11 cellular contexts compared by ENCODE assay signal in genomic region chr2:111139637-111140317, GRCh38. TPM values are rescaled to one million over a fixed set of nuclear protein-coding genes. Genes with fewer than 3 reads are reported as not detected.
DNase-seq lines count a peak whose midpoint lies in the region; ATAC-seq lines count a peak whose summit lies in the region.
"Had no signal": no experiment of that assay in that cellular context is flagged by ENCODE, and none has a peak within 500 bp of the region (broad histone marks: within the 10 kb centered on the region; RNA-seq: fewer than 3 reads in every experiment).

No MANE protein-coding gene starts in this region.

- DNase-seq in left ventricle myocardium superior (no peak), cardiac septum (ENCODE audit: low spot score) (no peak), RPMI7951 (ENCODE audit: low read depth) (peak; percentile 12), glomerular visceral epithelial cell (ENCODE audit: extremely low spot score) (peak; percentile 22), NCI-H146 (lab: John Stamatoyannopoulos, UW) (no peak)
- DNase-seq: activated CD4-positive, alpha-beta T cell treated with anti-CD3 and anti-CD28 coated beads, Interleukin-2, amount 50 U/mL, for 4 hours; HCEC 1CT; Right ventricle myocardium superior had no signal

- intact Hi-C loops in left ventricle myocardium superior (cut with micrococcal nuclease): no loop called here
- intact Hi-C loops in cardiac septum (cut with DNase I): no loop called here

- ATAC-seq in left ventricle myocardium superior (peak; percentile 51), HG03159 (IDR thresholded peaks at IDR 0.05; ENCODE audit: unreplicated experiment) (no peak), GM21381 (IDR thresholded peaks at IDR 0.05; ENCODE audit: unreplicated experiment) (no peak), GM18498 (IDR thresholded peaks at IDR 0.05; ENCODE audit: unreplicated experiment) (no peak)

RNA-seq across cellular contexts. Expression of gene BCL2L11, which starts 19.1 kb away (rescaled TPM):
- total RNA-seq in left ventricle myocardium superior (10.1 TPM), cardiac septum (5.2 TPM)
- total RNA-seq in RPMI7951 (2014; rRNA removed; shearing (Covaris generic)): 2.3 and 5.3 TPM in 2 replicates

Comparison
In these comparisons a context has a peak if more than half of its experiments do, and no peak if none do; other contexts are left out.
1. DNase-seq: peak in RPMI7951 (single experiment) and glomerular visceral epithelial cell (single experiment); none in left ventricle myocardium superior (single experiment), cardiac septum (single experiment) and NCI-H146 (single experiment).